ENCODE assay signal across 1 cellular context in genomic region chr1:151237678-151238466, GRCh38.
TF ChIP-seq lines count a peak whose summit lies in the region.

No MANE protein-coding gene starts in this region.

TF ChIP-seq in HepG2, 621 proteins besides CTCF, POLR2A, EP300 and RAD21:
- peak; percentile 76 for TF ChIP-seq MAFF (IDR thresholded peaks at IDR 0.05; ENCODE audit: low read depth, low read length)
- TF ChIP-seq MAFK (conservative IDR thresholded peaks at IDR 0.05 in 1 of 2, IDR thresholded peaks at IDR 0.05 in 1 of 2; ENCODE audit: low read length in 2 of 2): peak; percentile 72 to 85
- TF ChIP-seq THAP7 (CRISPR knock-in tag; IDR thresholded peaks at IDR 0.05): no peak
TF ChIP-seq in HepG2: peak in this region for 2.
